Comparison of ENCODE assay signal across 16 cellular contexts in genomic region chr5:125492977-125493376, GRCh38.
"Had no signal": no experiment of that assay in that cellular context is flagged by ENCODE, and none has a peak within 500 bp of the region (broad histone marks: within the 10 kb centered on the region; RNA-seq: fewer than 3 reads in every experiment).

No MANE protein-coding gene starts in this region.

- ATAC-seq: activated naive CD4-positive, alpha-beta T cell treated with anti-CD3 and anti-CD28 coated beads, Interleukin-2, amount 50 U/mL, for 72 hours; activated T-cell treated with anti-CD3 and anti-CD28 coated beads, Interleukin-2, amount 50 U/mL, for 72 hours; naive thymus-derived CD4-positive, alpha-beta T cell; stimulated activated naive CD8-positive, alpha-beta T cell treated with anti-CD3 and anti-CD28 coated beads, Interleukin-15, Interleukin-2, amounts not matched to agents 100 U/mL and 50 U/mL, for 24 hours had no signal

- DNase-seq: activated CD4-positive, CD25-positive, alpha-beta regulatory T cell treated with anti-CD3 and anti-CD28 coated beads, Interleukin-2, amount 50 U/mL, for 72 hours; activated gamma-delta T cell; activated T-cell treated with anti-CD3 and anti-CD28 coated beads, Interleukin-2, amount 50 U/mL, for 72 hours; adrenal gland; erythroblast; gastrocnemius medialis; head of caudate nucleus; kidney; left ventricle myocardium inferior; mammary epithelial cell; naive thymus-derived CD4-positive, alpha-beta T cell; stimulated activated CD4-positive, alpha-beta T cell treated with anti-CD3 and anti-CD28 coated beads, Interleukin-2, amount 100 ng/mL, for 24 hours; stimulated activated naive CD8-positive, alpha-beta T cell treated with anti-CD3 and anti-CD28 coated beads, Interleukin-15, Interleukin-2, amounts not matched to agents 100 U/mL and 50 U/mL, for 24 hours; substantia nigra; tibial artery had no signal
